8 cellular contexts compared by ENCODE assay signal in the genomic region with DNA sequence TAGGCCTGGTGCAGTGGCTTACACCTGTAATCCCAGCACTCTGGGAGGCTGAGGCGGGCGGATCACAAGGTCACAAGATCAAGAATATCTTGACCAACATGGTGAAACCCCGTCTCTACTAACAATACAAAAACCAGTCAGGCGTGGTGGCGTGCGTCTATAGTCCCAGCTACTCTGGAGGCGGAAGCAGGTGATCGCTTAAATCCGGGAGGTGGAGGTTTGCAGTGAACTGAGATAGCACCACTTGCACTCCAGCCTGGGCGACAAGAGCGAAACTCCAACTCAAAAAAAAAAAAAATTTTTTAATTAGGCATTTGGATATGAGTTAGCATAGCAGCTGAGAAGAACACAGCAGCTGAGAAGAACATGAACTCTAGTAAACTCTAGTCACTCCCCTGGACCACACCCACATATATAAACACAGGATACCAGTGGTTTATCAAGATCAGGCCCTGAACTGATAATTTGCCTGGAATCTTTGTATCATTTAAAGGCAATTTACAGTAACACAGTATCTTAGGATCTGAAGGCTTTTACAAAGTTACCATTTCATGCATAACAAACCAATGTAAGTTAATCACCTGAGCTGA. TPM values are rescaled to one million over a fixed set of nuclear protein-coding genes. Genes with fewer than 3 reads are reported as not detected.
A peak's percentile ranks its signal among the peaks of the same experiment; 100 is the strongest.
DNase-seq lines count a peak whose midpoint lies in the region; ATAC-seq and TF ChIP-seq lines count a peak whose summit lies in the region.

No MANE protein-coding gene starts in this region.

- H3K79me2 ChIP-seq in mesendoderm (ENCODE audit: control insufficient read depth, insufficient read depth, low read length), result no peaks in the 10 kb centered on the region

- H3K23ac ChIP-seq in mesendoderm (ENCODE audit: low read length), result no peak overlapping the region

- H3K4me3 ChIP-seq in mesendoderm (ENCODE audit: low read length) (no peak overlapping the region), heart right ventricle (no peak overlapping the region)

- no peak overlapping the region for H3K4me2 ChIP-seq in mesendoderm (ENCODE audit: low read length)

- H4K5ac ChIP-seq in mesendoderm (ENCODE audit: low read length), result no peak overlapping the region

- H3K27ac ChIP-seq in mesendoderm (ENCODE audit: low read depth, low read length) (no peak overlapping the region), heart right ventricle (no peak overlapping the region)

- no peak for TF ChIP-seq CTCF in heart right ventricle (IDR thresholded peaks at IDR 0.05)

- H3K18ac ChIP-seq in mesendoderm (ENCODE audit: low read length), result no peak overlapping the region

- no peak overlapping the region for H3K56ac ChIP-seq in mesendoderm (ENCODE audit: low read length)

- intact Hi-C loops in heart right ventricle (cut with DNase I), result loop anchor here in 5 of 10 donors (10.0 kb wide), 4 partner anchors 127 to 483 kb away; a partner anchor contains a TSS

- H3K27me3 ChIP-seq in mesendoderm (ENCODE audit: insufficient read depth, low read length, poor library complexity) (no peaks in the 10 kb centered on the region), heart right ventricle (no peaks in the 10 kb centered on the region)

- no peaks in the 10 kb centered on the region for H3K9me3 ChIP-seq in heart right ventricle

- no peak overlapping the region for H2BK5ac ChIP-seq in mesendoderm (ENCODE audit: low read length)

- WGBS in mesendoderm (ENCODE audit: extremely low coverage, insufficient coverage, low lambda C conversion rate), result no CpG with 5 or more reads among the region's 11 CpGs
- 88 to 94% methylated on average over 11 of the region's 11 CpGs for WGBS in heart right ventricle, 2 donors

- H3K4me1 ChIP-seq in mesendoderm (ENCODE audit: control insufficient read depth, low read depth, low read length), result no peaks in the 10 kb centered on the region
- H3K4me1 ChIP-seq in heart right ventricle, result peaks cover 0 to 15% (median 6%) of the 10 kb centered on the region in 9 donors

- no peak overlapping the region for H4K8ac ChIP-seq in mesendoderm (ENCODE audit: low read depth, low read length)

- no peaks in the 10 kb centered on the region for H3K36me3 ChIP-seq in mesendoderm (ENCODE audit: control insufficient read depth, insufficient read depth, low read length)
- no peaks in the 10 kb centered on the region for H3K36me3 ChIP-seq in heart right ventricle

- ATAC-seq in HG02870 (IDR thresholded peaks at IDR 0.05; ENCODE audit: unreplicated experiment) (peak; percentile 51), HG03565 (IDR thresholded peaks at IDR 0.05; ENCODE audit: unreplicated experiment) (no peak), heart right ventricle (no peak)

- H3K4ac ChIP-seq in mesendoderm (ENCODE audit: low read depth, low read length), result no peak overlapping the region

- no peak overlapping the region for H2AK5ac ChIP-seq in mesendoderm (ENCODE audit: low read length)

- no peak overlapping the region for H2BK120ac ChIP-seq in mesendoderm (ENCODE audit: low read depth, low read length)

- in situ Hi-C loops in Caki2 (cut with HindIII; ENCODE audit: low pct_unique_long_range_greater_than_20kb, low sequenced_read_pairs), result no loop called here

- H3K79me1 ChIP-seq in mesendoderm (ENCODE audit: low read length), result no peaks in the 10 kb centered on the region

- H2BK15ac ChIP-seq in mesendoderm (replicated peaks; ENCODE audit: low read depth), result no peak overlapping the region

- DNase-seq in Caki2 (ENCODE audit: low read depth), result peak; percentile 73
- DNase-seq in SHP77 treated with DMSO at 0.1 percent for 48 hours (lab: John Stamatoyannopoulos, UW), result peak; percentile 79
- DNase-seq in mesendoderm, result peak; percentile 42
- DNase-seq in NCI-H2081 treated with DMSO at 0.1 percent for 48 hours (lab: John Stamatoyannopoulos, UW), result no peak
- DNase-seq in heart right ventricle, result no peak
- no peak for DNase-seq in stimulated activated CD4-positive, alpha-beta T cell treated with anti-CD3 and anti-CD28 coated beads, Interleukin-1b, Interleukin-23, amount 100 ng/mL, for 48 hours

- H3K9ac ChIP-seq in mesendoderm (ENCODE audit: low read length), result no peak overlapping the region

RNA-seq across cellular contexts. Expression of a gene that starts 4.6 kb away (rescaled TPM):
- 65.0 and 69.8 TPM in 2 replicates for total RNA-seq in Caki2 (2014; rRNA removed; shearing (Covaris generic); ENCODE audit: low replicate concordance)
- 26.9 TPM for polyA plus RNA-seq in mesendoderm (2013, experiment 1 of 2)
- polyA plus RNA-seq in mesendoderm (2013, experiment 2 of 2), result 26.0 TPM
- total RNA-seq in heart right ventricle, result 10 to 100 TPM; 11.1 to 42.6 (median 13.6) TPM
- 10 to 100 TPM; 11.2 to 15.7 TPM for polyA plus RNA-seq in heart right ventricle

Comparison
In these comparisons a context has a peak if more than half of its experiments do, and no peak if none do; other contexts are left out.
1. DNase-seq: peak in Caki2 (single experiment), SHP77 treated with DMSO at 0.1 percent for 48 hours (single experiment) and mesendoderm (single experiment); none in NCI-H2081 treated with DMSO at 0.1 percent for 48 hours (single experiment), heart right ventricle (0 of 2) and stimulated activated CD4-positive, alpha-beta T cell treated with anti-CD3 and anti-CD28 coated beads, Interleukin-1b, Interleukin-23, amount 100 ng/mL, for 48 hours (single experiment).